Comparison of ENCODE assay signal across 1 cellular context in genomic region chr1:11875094-11875493, GRCh38.
TF ChIP-seq lines count a peak whose summit lies in the region.

No MANE protein-coding gene starts in this region.

TF ChIP-seq in H1, 55 proteins besides CTCF, POLR2A, EP300 and RAD21:
- TF ChIP-seq CHD1 (IDR thresholded peaks at IDR 0.05; ENCODE audit: low read depth, low read length): no peak
- peak; percentile 50; the same call in 1 of the 2 replicates for TF ChIP-seq MAX (IDR thresholded peaks at IDR 0.05)
- TF ChIP-seq YY1 (IDR thresholded peaks at IDR 0.05; ENCODE audit: low read depth, low read length): 0 out of 2 replicates have a peak, but pooled peaks have one; percentile 33
- TF ChIP-seq KDM5A (IDR thresholded peaks at IDR 0.05; ENCODE audit: low read length): no peak
- TF ChIP-seq BACH1 (IDR thresholded peaks at IDR 0.05; ENCODE audit: low read length): no peak
- no peak for TF ChIP-seq SAP30 (IDR thresholded peaks at IDR 0.05; ENCODE audit: insufficient read depth, insufficient replicate concordance, low read length)
- no peak for TF ChIP-seq SRF (IDR thresholded peaks at IDR 0.05; ENCODE audit: low read depth, low read length)
- no peak for TF ChIP-seq SIRT6 (IDR thresholded peaks at IDR 0.05; ENCODE audit: low read length)
- TF ChIP-seq JUN (IDR thresholded peaks at IDR 0.05; ENCODE audit: low read depth, low read length): no peak
- peak; percentile 57 for TF ChIP-seq E2F6 (IDR thresholded peaks at IDR 0.05)
